20 cellular contexts compared by ENCODE assay signal in genomic region chr22:40578171-40578570, GRCh38. TPM values are rescaled to one million over a fixed set of nuclear protein-coding genes. Genes with fewer than 3 reads are reported as not detected.
A peak's percentile ranks its signal among the peaks of the same experiment; 100 is the strongest.
DNase-seq lines count a peak whose midpoint lies in the region; ATAC-seq and TF ChIP-seq lines count a peak whose summit lies in the region.
"Had no signal": no experiment of that assay in that cellular context is flagged by ENCODE, and none has a peak within 500 bp of the region (broad histone marks: within the 10 kb centered on the region; RNA-seq: fewer than 3 reads in every experiment).

No MANE protein-coding gene starts in this region.

- no peaks in the 10 kb centered on the region for H3K27me3 ChIP-seq in esophagus muscularis mucosa
- H3K27me3 ChIP-seq: cardiac muscle cell, gastrocnemius medialis, upper lobe of right lung had no signal

- 89% methylated on average over 4 of the region's 4 CpGs for WGBS in esophagus muscularis mucosa

- no peaks in the 10 kb centered on the region for H3K9me3 ChIP-seq in esophagus muscularis mucosa
- H3K9me3 ChIP-seq: gastrocnemius medialis, upper lobe of right lung had no signal

- peaks cover 4% of the 10 kb centered on the region for H3K36me3 Mint-ChIP-seq in activated T-cell treated with anti-CD3 and anti-CD28 coated beads, Interleukin-2, amount 50 U/mL, for 4 hours (ENCODE audit: insufficient read depth)
- peaks cover 0 to 6% (median 0%) of the 10 kb centered on the region in 3 donors for H3K36me3 Mint-ChIP-seq in naive thymus-derived CD8-positive, alpha-beta T cell
- H3K36me3 Mint-ChIP-seq in type B pancreatic cell: peaks cover 10% of the 10 kb centered on the region

- POLR2A ChIA-PET in naive thymus-derived CD8-positive, alpha-beta T cell (lab: Charles Lee): interaction anchor here (1.5 kb wide), 1 partner anchor 46 kb away, joined by 3 read pairs; no protein-coding TSS in a partner anchor

- TF ChIP-seq EP300 in esophagus muscularis mucosa (IDR thresholded peaks at IDR 0.05): no peak

- H3K27ac Mint-ChIP-seq in naive thymus-derived CD8-positive, alpha-beta T cell: peak overlapping the region; percentile 63 to 97 (median 92)
- no peak overlapping the region for H3K27ac Mint-ChIP-seq in type B pancreatic cell
- H3K27ac Mint-ChIP-seq: memory B cell, nephron had no signal

- no peak overlapping the region for H3K4me3 ChIP-seq in esophagus muscularis mucosa
- H3K4me3 ChIP-seq: cardiac muscle cell, gastrocnemius medialis, K562, skin epidermis, upper lobe of right lung had no signal

- ATAC-seq in activated T-cell treated with anti-CD3 and anti-CD28 coated beads, Interleukin-2, amount 50 U/mL, for 4 hours: peak; percentile 79 to 81
- ATAC-seq in naive thymus-derived CD8-positive, alpha-beta T cell: peak; percentile 56 to 72
- ATAC-seq in GM18858 (IDR thresholded peaks at IDR 0.05; ENCODE audit: unreplicated experiment): no peak
- ATAC-seq: gastrocnemius medialis, HCT116, K562, upper lobe of right lung had no signal

- no peak overlapping the region for H3K27ac ChIP-seq in esophagus muscularis mucosa (replicated peaks in 1 of 4)
- H3K27ac ChIP-seq: cardiac muscle cell, gastrocnemius medialis, skin epidermis, upper lobe of right lung had no signal

- intact Hi-C loops in esophagus muscularis mucosa (cut with DNase I): no loop called here

- TF ChIP-seq POLR2A in esophagus muscularis mucosa (IDR thresholded peaks at IDR 0.05; ENCODE audit: low read depth): no peak

- H3K4me3 Mint-ChIP-seq in activated T-cell treated with anti-CD3 and anti-CD28 coated beads, Interleukin-2, amount 50 U/mL, for 4 hours: no peak overlapping the region
- peak overlapping the region in 9 of 10 donors; percentile 28 to 78 (median 62) for H3K4me3 Mint-ChIP-seq in naive thymus-derived CD8-positive, alpha-beta T cell
- no peak overlapping the region for H3K4me3 Mint-ChIP-seq in type B pancreatic cell
- H3K4me3 Mint-ChIP-seq: memory B cell; nephron; stimulated activated naive CD8-positive, alpha-beta T cell treated with anti-CD3 and anti-CD28 coated beads, Interleukin-15, Interleukin-2, amounts not matched to agents 100 ng/mL and 50 ng/mL, for 24 hours had no signal

- DNase-seq in stimulated activated CD4-positive, alpha-beta T cell treated with anti-CD3 and anti-CD28 coated beads, Interleukin-12 subunit alpha, Interleukin-12 subunit beta, amount 100 ng/mL, for 48 hours (ENCODE audit: low read depth in 2 of 3, low spot score in 1 of 3): peak in 2 of 3 donors; percentile 18 to 24
- no peak for DNase-seq in stimulated activated CD4-positive, alpha-beta T cell treated with anti-CD3 and anti-CD28 coated beads, Interleukin-12 subunit alpha, Interleukin-12 subunit beta, amount 100 ng/mL, for 4 hours
- DNase-seq in activated T-cell treated with anti-CD3 and anti-CD28 coated beads, Interleukin-2, amount 50 U/mL, for 4 hours: no peak
- peak in 3 of 10 donors; percentile 2 to 41 (median 36) for DNase-seq in naive thymus-derived CD8-positive, alpha-beta T cell
- DNase-seq in activated gamma-delta T cell (lab: John Stamatoyannopoulos, UW): no peak
- DNase-seq in esophagus muscularis mucosa (ENCODE audit: extremely low spot score): no peak
- DNase-seq in type B pancreatic cell (ENCODE audit: extremely low spot score, unreplicated experiment): no peak
- DNase-seq: amniotic stem cell, DMS79, gastrocnemius medialis, NCI-H187, upper lobe of right lung had no signal

- H3K36me3 ChIP-seq in esophagus muscularis mucosa: no peaks in the 10 kb centered on the region
- H3K36me3 ChIP-seq: cardiac muscle cell, gastrocnemius medialis, upper lobe of right lung had no signal

- H3K9me3 Mint-ChIP-seq in activated T-cell treated with anti-CD3 and anti-CD28 coated beads, Interleukin-2, amount 50 U/mL, for 4 hours: peaks cover 4% of the 10 kb centered on the region
- no peaks in the 10 kb centered on the region for H3K9me3 Mint-ChIP-seq in naive thymus-derived CD8-positive, alpha-beta T cell
- peaks cover 2% of the 10 kb centered on the region for H3K9me3 Mint-ChIP-seq in type B pancreatic cell
- H3K9me3 Mint-ChIP-seq: stimulated activated naive CD8-positive, alpha-beta T cell treated with anti-CD3 and anti-CD28 coated beads, Interleukin-15, Interleukin-2, amounts not matched to agents 100 ng/mL and 50 ng/mL, for 24 hours had no signal

- H3K4me1 Mint-ChIP-seq in activated T-cell treated with anti-CD3 and anti-CD28 coated beads, Interleukin-2, amount 50 U/mL, for 4 hours (ENCODE audit: low read depth): peaks cover 17% of the 10 kb centered on the region
- peaks cover 7 to 21% (median 15%) of the 10 kb centered on the region in 4 donors for H3K4me1 Mint-ChIP-seq in naive thymus-derived CD8-positive, alpha-beta T cell
- peaks cover 2% of the 10 kb centered on the region for H3K4me1 Mint-ChIP-seq in type B pancreatic cell (ENCODE audit: unreplicated experiment)
- H3K4me1 Mint-ChIP-seq: nephron had no signal

- no peak for TF ChIP-seq CTCF in esophagus muscularis mucosa (IDR thresholded peaks at IDR 0.05)
- TF ChIP-seq CTCF in type B pancreatic cell (conservative IDR thresholded peaks at IDR 0.05): no peak

- H3K27me3 Mint-ChIP-seq in activated T-cell treated with anti-CD3 and anti-CD28 coated beads, Interleukin-2, amount 50 U/mL, for 4 hours (ENCODE audit: low read depth): no peaks in the 10 kb centered on the region
- no peaks in the 10 kb centered on the region for H3K27me3 Mint-ChIP-seq in naive thymus-derived CD8-positive, alpha-beta T cell
- H3K27me3 Mint-ChIP-seq in type B pancreatic cell: no peaks in the 10 kb centered on the region
- H3K27me3 Mint-ChIP-seq: memory B cell; stimulated activated naive CD8-positive, alpha-beta T cell treated with anti-CD3 and anti-CD28 coated beads, Interleukin-15, Interleukin-2, amounts not matched to agents 100 ng/mL and 50 ng/mL, for 24 hours had no signal

- peaks cover 3 to 8% (median 6%) of the 10 kb centered on the region in 4 donors for H3K4me1 ChIP-seq in esophagus muscularis mucosa
- H3K4me1 ChIP-seq: upper lobe of right lung had no signal

RNA-seq across cellular contexts. Expression of gene MRTFA, which starts 58.3 kb away (rescaled TPM):
- total RNA-seq in activated T-cell treated with anti-CD3 and anti-CD28 coated beads, Interleukin-2, amount 50 U/mL, for 4 hours: 10 to 100 TPM; 35.3 to 42.2 (median 38.2) TPM
- total RNA-seq in naive thymus-derived CD8-positive, alpha-beta T cell: 100 to 1,000 TPM; 120 to 122 TPM
- polyA plus RNA-seq in naive thymus-derived CD8-positive, alpha-beta T cell: 10 to 100 TPM; 10.7 to 31.0 (median 21.8) TPM
- total RNA-seq in esophagus muscularis mucosa (10 to 100 TPM; 55.6 to 88.7 (median 73.6) TPM), type B pancreatic cell (ENCODE audit: low replicate concordance) (42.3 and 49.8 TPM in 2 replicates)

Comparison
In these comparisons a context has a peak if more than half of its experiments do, and no peak if none do; other contexts are left out.
1. DNase-seq: peak in stimulated activated CD4-positive, alpha-beta T cell treated with anti-CD3 and anti-CD28 coated beads, Interleukin-12 subunit alpha, Interleukin-12 subunit beta, amount 100 ng/mL, for 48 hours (2 of 3); none in stimulated activated CD4-positive, alpha-beta T cell treated with anti-CD3 and anti-CD28 coated beads, Interleukin-12 subunit alpha, Interleukin-12 subunit beta, amount 100 ng/mL, for 4 hours (single experiment), activated T-cell treated with anti-CD3 and anti-CD28 coated beads, Interleukin-2, amount 50 U/mL, for 4 hours (single experiment), activated gamma-delta T cell (single experiment), esophagus muscularis mucosa (single experiment) and type B pancreatic cell (single experiment).
2. H3K4me3 Mint-ChIP-seq: peak in naive thymus-derived CD8-positive, alpha-beta T cell (9 of 10); none in activated T-cell treated with anti-CD3 and anti-CD28 coated beads, Interleukin-2, amount 50 U/mL, for 4 hours (single experiment) and type B pancreatic cell (single experiment).